In the genomic region with DNA sequence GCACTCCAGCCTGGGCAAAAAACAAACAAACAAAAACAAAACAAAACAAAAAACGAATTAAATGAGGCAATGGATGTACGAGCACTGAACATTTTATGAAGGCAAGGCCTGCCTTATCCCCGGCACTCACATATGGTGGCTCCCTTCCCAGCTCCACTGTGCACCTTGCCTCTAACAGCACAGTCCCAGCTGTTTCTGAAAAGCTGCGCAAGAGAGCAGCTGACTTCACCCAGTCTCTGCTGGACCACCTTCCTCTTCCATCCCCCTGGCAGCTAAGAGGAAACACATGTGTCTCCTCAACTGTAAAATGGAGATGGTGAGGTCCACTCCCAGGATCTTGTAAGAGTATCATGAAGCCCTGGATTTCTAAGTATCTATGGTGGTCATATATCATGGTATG, we compare ENCODE assay signal across 19 cellular contexts.
DNase-seq lines count a peak whose midpoint lies in the region; ATAC-seq and TF ChIP-seq lines count a peak whose summit lies in the region.
"Had no signal": no experiment of that assay in that cellular context is flagged by ENCODE, and none has a peak within 500 bp of the region (broad histone marks: within the 10 kb centered on the region; RNA-seq: fewer than 3 reads in every experiment).

No MANE protein-coding gene starts in this region.

- peak overlapping the region; percentile 87 for H3K27ac ChIP-seq in RWPE1
- peak overlapping the region; percentile 66 for H3K27ac ChIP-seq in epithelial cell of prostate
- peak overlapping the region in 4 of 5 donors; percentile 35 to 67 (median 61) for H3K27ac ChIP-seq in stomach
- H3K27ac ChIP-seq: BLaER1 treated with 17β-estradiol and CSF1 and Interleukin-3, amounts not matched to agents 10 nM and 100 nM; KMS-11; SJSA1 had no signal

- no peak for TF ChIP-seq POLR2A in stomach (IDR thresholded peaks at IDR 0.05)

- H3K36me3 ChIP-seq in stomach, result no peaks in the 10 kb centered on the region
- H3K36me3 ChIP-seq: BLaER1 treated with 17β-estradiol and CSF1 and Interleukin-3, amounts not matched to agents 10 nM and 100 nM; SJSA1 had no signal

- DNase-seq in RWPE1 (ENCODE audit: low spot score), result no peak
- DNase-seq in epithelial cell of prostate (ENCODE audit: low read depth, low spot score), result no peak
- DNase-seq in left ventricle myocardium superior, result peak; percentile 44
- DNase-seq in stomach, result no peak
- DNase-seq in posterior cingulate gyrus, result no peak
- DNase-seq: CD8-positive, alpha-beta memory T cell; DMS79 treated with DMSO at 0.1 percent for 48 hours; H9; NCI-H1417; NCI-H187; NCI-H226; NCI-H524 treated with DMSO at 0.1 percent for 48 hours; PC-3; RPMI8226 had no signal

- TF ChIP-seq CTCF in RWPE1 (conservative IDR thresholded peaks at IDR 0.05; ENCODE audit: low read depth) (no peak), stomach (IDR thresholded peaks at IDR 0.05) (no peak)

- peaks cover 6 to 44% (median 29%) of the 10 kb centered on the region in 4 donors for H3K4me1 ChIP-seq in stomach
- H3K4me1 ChIP-seq: SJSA1 had no signal

- H3K4me3 ChIP-seq in stomach, result no peak overlapping the region
- H3K4me3 ChIP-seq: BLaER1 treated with 17β-estradiol and CSF1 and Interleukin-3, amounts not matched to agents 10 nM and 100 nM; SJSA1 had no signal

- POLR2A ChIA-PET in RWPE1 (lab: Yijun Ruan, JAX; ENCODE audit: low non-redundant PET), result no interaction called here

- WGBS in stomach, 5 donors, result 77 to 88% (median 83%) methylated on average over 4 of the region's 4 CpGs

- ATAC-seq in left ventricle myocardium superior, result peak; percentile 66
- ATAC-seq in GM19035 (IDR thresholded peaks at IDR 0.05; ENCODE audit: unreplicated experiment), result no peak
- no peak for ATAC-seq in GM18870 (IDR thresholded peaks at IDR 0.05; ENCODE audit: unreplicated experiment)
- ATAC-seq: PC-3 had no signal

- no peak for TF ChIP-seq EP300 in stomach (IDR thresholded peaks at IDR 0.05)

- CTCF ChIA-PET in RWPE1 (lab: Yijun Ruan, JAX), result interaction anchor here (0.7 to 1.4 kb wide), 2 partner anchors 36 to 47 kb away, joined by 3 to 7 read pairs; no protein-coding TSS in a partner anchor

- H3K9me3 ChIP-seq in stomach, result no peaks in the 10 kb centered on the region
- H3K9me3 ChIP-seq: BLaER1 treated with 17β-estradiol and CSF1 and Interleukin-3, amounts not matched to agents 10 nM and 100 nM; SJSA1 had no signal

- intact Hi-C loops in left ventricle myocardium superior (cut with micrococcal nuclease), result no loop called here
- intact Hi-C loops in stomach (cut with DNase I; ENCODE audit: low total_unique reads), result no loop called here
- intact Hi-C loops in posterior cingulate gyrus (cut with DNase I), result no loop called here

- no peaks in the 10 kb centered on the region for H3K27me3 ChIP-seq in stomach
- H3K27me3 ChIP-seq: BLaER1 treated with 17β-estradiol and CSF1 and Interleukin-3, amounts not matched to agents 10 nM and 100 nM; SJSA1 had no signal
